13 cellular contexts compared by ENCODE assay signal in the genomic region with DNA sequence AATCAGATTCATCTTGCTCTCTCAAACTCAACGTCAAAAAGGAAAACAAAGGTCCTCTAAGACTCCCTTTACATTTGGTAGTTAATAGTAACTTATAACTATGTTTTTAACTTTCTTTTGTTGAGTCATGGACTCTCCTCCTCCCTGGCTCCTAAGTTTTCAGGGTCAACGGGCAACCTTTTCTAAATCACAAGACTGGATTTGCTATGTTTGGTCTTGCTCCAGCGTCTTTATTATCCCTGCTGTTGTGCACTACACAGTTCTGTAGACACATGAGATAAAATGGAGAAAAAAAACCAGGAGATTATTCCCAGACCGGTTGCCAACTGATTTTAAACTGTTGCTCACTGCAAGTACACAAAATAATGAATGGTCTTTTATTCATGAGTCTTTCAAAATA. TPM values are rescaled to one million over a fixed set of nuclear protein-coding genes. Genes with fewer than 3 reads are reported as not detected.
A peak's percentile ranks its signal among the peaks of the same experiment; 100 is the strongest.
DNase-seq lines count a peak whose midpoint lies in the region; ATAC-seq and TF ChIP-seq lines count a peak whose summit lies in the region.
"Had no signal": no experiment of that assay in that cellular context is flagged by ENCODE, and none has a peak within 500 bp of the region (broad histone marks: within the 10 kb centered on the region; RNA-seq: fewer than 3 reads in every experiment).

No MANE protein-coding gene starts in this region.

- POLR2A ChIA-PET in activated CD8-positive, alpha-beta T cell treated with anti-CD3 and anti-CD28 coated beads for 36 hours (lab: Charles Lee): interaction anchor here (3.8 kb wide), 1 partner anchor 10 kb away, joined by 24 read pairs; no protein-coding TSS in a partner anchor
- POLR2A ChIA-PET in activated CD8-positive, alpha-beta T cell treated with anti-CD3 and anti-CD28 coated beads, Interleukin-2, amount 10 ng/mL, durations not matched to agents 7 days and 5 days (lab: Charles Lee): interaction anchor here (2.3 to 2.4 kb wide), 2 partner anchors 11 to 137 kb away, joined by 13 to 30 read pairs; partner anchors contain the start of gene MED4

- H3K4me3 Mint-ChIP-seq in activated CD8-positive, alpha-beta T cell treated with anti-CD3 and anti-CD28 coated beads for 36 hours: peak overlapping the region; percentile 7
- no peak overlapping the region for H3K4me3 Mint-ChIP-seq in activated CD8-positive, alpha-beta T cell treated with anti-CD3 and anti-CD28 coated beads, Interleukin-2, amount 10 ng/mL, durations not matched to agents 7 days and 5 days
- H3K4me3 Mint-ChIP-seq in brain: peak overlapping the region; percentile 64 to 98 (median 75)

- no peak for ATAC-seq in activated CD8-positive, alpha-beta T cell treated with anti-CD3 and anti-CD28 coated beads for 36 hours
- no peak for ATAC-seq in activated CD8-positive, alpha-beta T cell treated with anti-CD3 and anti-CD28 coated beads, Interleukin-2, amount 10 ng/mL, durations not matched to agents 7 days and 5 days
- ATAC-seq in HG02623 (IDR thresholded peaks at IDR 0.05; ENCODE audit: unreplicated experiment): no peak

- peaks cover 40% of the 10 kb centered on the region for H3K4me1 Mint-ChIP-seq in activated CD8-positive, alpha-beta T cell treated with anti-CD3 and anti-CD28 coated beads for 36 hours (ENCODE audit: low read depth)
- H3K4me1 Mint-ChIP-seq in activated CD8-positive, alpha-beta T cell treated with anti-CD3 and anti-CD28 coated beads, Interleukin-2, amount 10 ng/mL, durations not matched to agents 7 days and 5 days (ENCODE audit: low read depth): peaks cover 24% of the 10 kb centered on the region
- peaks cover 30% of the 10 kb centered on the region for H3K4me1 Mint-ChIP-seq in brain

- intact Hi-C loops in activated CD8-positive, alpha-beta T cell treated with anti-CD3 and anti-CD28 coated beads for 36 hours (cut with micrococcal nuclease): loop anchor here (5.0 to 10.0 kb wide), 3 partner anchors 104 to 274 kb away; no protein-coding TSS in a partner anchor

- TF ChIP-seq CTCF in activated CD8-positive, alpha-beta T cell treated with anti-CD3 and anti-CD28 coated beads for 36 hours (IDR thresholded peaks at IDR 0.05): no peak
- no peak for TF ChIP-seq CTCF in brain (conservative IDR thresholded peaks at IDR 0.05)

- DNase-seq in activated CD8-positive, alpha-beta T cell treated with anti-CD3 and anti-CD28 coated beads for 36 hours: no peak
- DNase-seq in activated CD8-positive, alpha-beta T cell treated with anti-CD3 and anti-CD28 coated beads, Interleukin-2, amount 10 ng/mL, durations not matched to agents 7 days and 5 days: no peak
- DNase-seq in kidney tubule cell (ENCODE audit: low spot score): peak; percentile 81
- DNase-seq in superior temporal gyrus (ENCODE audit: extremely low spot score): peak; percentile 18
- DNase-seq in NCI-H1105 (lab: John Stamatoyannopoulos, UW): no peak
- DNase-seq in substantia nigra (lab: John Stamatoyannopoulos, UW): no peak
- DNase-seq: activated naive CD8-positive, alpha-beta T cell treated with anti-CD3 and anti-CD28 coated beads, Interleukin-2, amount 10 ng/mL, durations not matched to agents 7 days and 5 days; islet precursor cell; Peyer's patch had no signal

- no peak overlapping the region for H3K27ac ChIP-seq in substantia nigra (ENCODE audit: low read depth, low read length, poor library complexity, severe bottlenecking)
- H3K27ac ChIP-seq: parathyroid adenoma had no signal

- H3K9me3 Mint-ChIP-seq in activated CD8-positive, alpha-beta T cell treated with anti-CD3 and anti-CD28 coated beads for 36 hours: no peaks in the 10 kb centered on the region
- no peaks in the 10 kb centered on the region for H3K9me3 Mint-ChIP-seq in activated CD8-positive, alpha-beta T cell treated with anti-CD3 and anti-CD28 coated beads, Interleukin-2, amount 10 ng/mL, durations not matched to agents 7 days and 5 days (ENCODE audit: insufficient read depth)
- H3K9me3 Mint-ChIP-seq in brain: no peaks in the 10 kb centered on the region
- H3K9me3 Mint-ChIP-seq: activated naive CD8-positive, alpha-beta T cell treated with anti-CD3 and anti-CD28 coated beads, Interleukin-2, amount 10 ng/mL, durations not matched to agents 7 days and 5 days; IgD-negative memory B cell had no signal

- H3K27ac Mint-ChIP-seq in activated CD8-positive, alpha-beta T cell treated with anti-CD3 and anti-CD28 coated beads for 36 hours: peak overlapping the region; percentile 17
- H3K27ac Mint-ChIP-seq in activated CD8-positive, alpha-beta T cell treated with anti-CD3 and anti-CD28 coated beads, Interleukin-2, amount 10 ng/mL, durations not matched to agents 7 days and 5 days: no peak overlapping the region
- H3K27ac Mint-ChIP-seq in brain: peak overlapping the region in 4 of 5 experiments; percentile 23 to 88 (median 69)
- H3K27ac Mint-ChIP-seq: activated naive CD8-positive, alpha-beta T cell treated with anti-CD3 and anti-CD28 coated beads, Interleukin-2, amount 10 ng/mL, durations not matched to agents 7 days and 5 days had no signal

- CTCF ChIA-PET in activated CD8-positive, alpha-beta T cell treated with anti-CD3 and anti-CD28 coated beads for 36 hours (lab: Charles Lee): interaction anchor here (0.9 to 3.1 kb wide), 5 partner anchors 9 to 136 kb away, joined by 3 to 21 read pairs (median 6); partner anchors contain the start of gene MED4
- CTCF ChIA-PET in activated CD8-positive, alpha-beta T cell treated with anti-CD3 and anti-CD28 coated beads, Interleukin-2, amount 10 ng/mL, durations not matched to agents 7 days and 5 days (lab: Charles Lee): interaction anchor here (0.6 to 1.9 kb wide), 2 partner anchors 42 to 104 kb away, joined by 3 to 7 read pairs; no protein-coding TSS in a partner anchor

- H3K27me3 Mint-ChIP-seq in activated CD8-positive, alpha-beta T cell treated with anti-CD3 and anti-CD28 coated beads for 36 hours: no peaks in the 10 kb centered on the region
- peaks cover 5% of the 10 kb centered on the region for H3K27me3 Mint-ChIP-seq in activated CD8-positive, alpha-beta T cell treated with anti-CD3 and anti-CD28 coated beads, Interleukin-2, amount 10 ng/mL, durations not matched to agents 7 days and 5 days (ENCODE audit: low read depth)
- H3K27me3 Mint-ChIP-seq in brain: peaks cover 24% of the 10 kb centered on the region
- H3K27me3 Mint-ChIP-seq: activated naive CD8-positive, alpha-beta T cell treated with anti-CD3 and anti-CD28 coated beads, Interleukin-2, amount 10 ng/mL, durations not matched to agents 7 days and 5 days had no signal

- no peaks in the 10 kb centered on the region for H3K36me3 Mint-ChIP-seq in activated CD8-positive, alpha-beta T cell treated with anti-CD3 and anti-CD28 coated beads for 36 hours (ENCODE audit: low read depth)
- peaks cover 18% of the 10 kb centered on the region for H3K36me3 Mint-ChIP-seq in activated CD8-positive, alpha-beta T cell treated with anti-CD3 and anti-CD28 coated beads, Interleukin-2, amount 10 ng/mL, durations not matched to agents 7 days and 5 days (ENCODE audit: low read depth)
- H3K36me3 Mint-ChIP-seq in brain: no peaks in the 10 kb centered on the region
- H3K36me3 Mint-ChIP-seq: IgD-negative memory B cell had no signal

RNA-seq across cellular contexts. Expression of gene ITM2B, which starts 1.9 kb away (rescaled TPM):
- total RNA-seq in activated CD8-positive, alpha-beta T cell treated with anti-CD3 and anti-CD28 coated beads for 36 hours: 10 to 100 TPM; 85.5 to 91.2 TPM
- 100 to 1,000 TPM; 243 to 244 TPM for total RNA-seq in activated CD8-positive, alpha-beta T cell treated with anti-CD3 and anti-CD28 coated beads, Interleukin-2, amount 10 ng/mL, durations not matched to agents 7 days and 5 days
- polyA plus RNA-seq in brain (ENCODE audit: insufficient read depth, low read depth, low replicate concordance): 362 TPM

Comparison
In these comparisons a context has a peak if more than half of its experiments do, and no peak if none do; other contexts are left out.
1. DNase-seq: peak in kidney tubule cell (single experiment) and superior temporal gyrus (single experiment); none in activated CD8-positive, alpha-beta T cell treated with anti-CD3 and anti-CD28 coated beads for 36 hours (single experiment), activated CD8-positive, alpha-beta T cell treated with anti-CD3 and anti-CD28 coated beads, Interleukin-2, amount 10 ng/mL, durations not matched to agents 7 days and 5 days (single experiment), NCI-H1105 (single experiment) and substantia nigra (0 of 49).